In the genomic region with DNA sequence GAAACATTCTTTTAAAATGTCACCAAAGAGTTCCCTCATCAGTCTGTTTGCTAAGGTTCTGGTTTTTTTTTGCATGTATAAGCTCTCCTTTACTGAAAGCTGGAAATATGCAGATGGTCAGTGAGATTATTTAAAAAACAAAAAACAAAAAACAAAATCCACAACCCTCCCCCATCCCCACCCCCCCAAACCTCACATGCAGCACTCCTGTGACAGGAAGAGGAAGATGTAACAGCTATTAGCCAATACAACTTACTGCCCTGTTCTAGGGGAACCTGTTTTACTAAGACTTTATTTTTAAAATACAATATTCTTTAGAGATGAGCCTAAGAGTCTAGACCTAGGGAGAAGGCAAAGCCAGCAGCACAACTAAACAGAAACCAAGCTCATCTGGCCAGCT, we compare ENCODE assay signal across 2 cellular contexts.
TF ChIP-seq lines count a peak whose summit lies in the region.

No MANE protein-coding gene starts in this region.

TF ChIP-seq in liver, 16 proteins besides CTCF, POLR2A, EP300 and RAD21:
- TF ChIP-seq RXRA (IDR thresholded peaks at IDR 0.05) (no peak), SP1 (IDR thresholded peaks at IDR 0.05) (no peak), GABPA (IDR thresholded peaks at IDR 0.05 in 1 of 2, conservative IDR thresholded peaks at IDR 0.05 in 1 of 2) (no peak), EGR1 (IDR thresholded peaks at IDR 0.05; ENCODE audit: low read depth in 2 of 2) (no peak), HNF4A (conservative IDR thresholded peaks at IDR 0.05) (no peak), FOXA2 (IDR thresholded peaks at IDR 0.05) (no peak), YY1 (IDR thresholded peaks at IDR 0.05) (no peak), FOXA1 (IDR thresholded peaks at IDR 0.05) (no peak), TAF1 (conservative IDR thresholded peaks at IDR 0.05) (no peak), NR2F2 (IDR thresholded peaks at IDR 0.05) (no peak)
- TF ChIP-seq, protein P1, sequence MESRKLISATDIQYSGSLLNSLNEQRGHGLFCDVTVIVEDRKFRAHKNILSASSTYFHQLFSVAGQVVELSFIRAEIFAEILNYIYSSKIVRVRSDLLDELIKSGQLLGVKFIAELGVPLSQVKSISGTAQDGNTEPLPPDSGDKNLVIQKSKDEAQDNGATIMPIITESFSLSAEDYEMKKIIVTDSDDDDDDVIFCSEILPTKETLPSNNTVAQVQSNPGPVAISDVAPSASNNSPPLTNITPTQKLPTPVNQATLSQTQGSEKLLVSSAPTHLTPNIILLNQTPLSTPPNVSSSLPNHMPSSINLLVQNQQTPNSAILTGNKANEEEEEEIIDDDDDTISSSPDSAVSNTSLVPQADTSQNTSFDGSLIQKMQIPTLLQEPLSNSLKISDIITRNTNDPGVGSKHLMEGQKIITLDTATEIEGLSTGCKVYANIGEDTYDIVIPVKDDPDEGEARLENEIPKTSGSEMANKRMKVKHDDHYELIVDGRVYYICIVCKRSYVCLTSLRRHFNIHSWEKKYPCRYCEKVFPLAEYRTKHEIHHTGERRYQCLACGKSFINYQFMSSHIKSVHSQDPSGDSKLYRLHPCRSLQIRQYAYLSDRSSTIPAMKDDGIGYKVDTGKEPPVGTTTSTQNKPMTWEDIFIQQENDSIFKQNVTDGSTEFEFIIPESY (IDR thresholded peaks at IDR 0.05) = no peak
- TF ChIP-seq, protein P2, sequence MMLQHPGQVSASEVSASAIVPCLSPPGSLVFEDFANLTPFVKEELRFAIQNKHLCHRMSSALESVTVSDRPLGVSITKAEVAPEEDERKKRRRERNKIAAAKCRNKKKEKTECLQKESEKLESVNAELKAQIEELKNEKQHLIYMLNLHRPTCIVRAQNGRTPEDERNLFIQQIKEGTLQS (IDR thresholded peaks at IDR 0.05) = no peak
- TF ChIP-seq, protein P3, sequence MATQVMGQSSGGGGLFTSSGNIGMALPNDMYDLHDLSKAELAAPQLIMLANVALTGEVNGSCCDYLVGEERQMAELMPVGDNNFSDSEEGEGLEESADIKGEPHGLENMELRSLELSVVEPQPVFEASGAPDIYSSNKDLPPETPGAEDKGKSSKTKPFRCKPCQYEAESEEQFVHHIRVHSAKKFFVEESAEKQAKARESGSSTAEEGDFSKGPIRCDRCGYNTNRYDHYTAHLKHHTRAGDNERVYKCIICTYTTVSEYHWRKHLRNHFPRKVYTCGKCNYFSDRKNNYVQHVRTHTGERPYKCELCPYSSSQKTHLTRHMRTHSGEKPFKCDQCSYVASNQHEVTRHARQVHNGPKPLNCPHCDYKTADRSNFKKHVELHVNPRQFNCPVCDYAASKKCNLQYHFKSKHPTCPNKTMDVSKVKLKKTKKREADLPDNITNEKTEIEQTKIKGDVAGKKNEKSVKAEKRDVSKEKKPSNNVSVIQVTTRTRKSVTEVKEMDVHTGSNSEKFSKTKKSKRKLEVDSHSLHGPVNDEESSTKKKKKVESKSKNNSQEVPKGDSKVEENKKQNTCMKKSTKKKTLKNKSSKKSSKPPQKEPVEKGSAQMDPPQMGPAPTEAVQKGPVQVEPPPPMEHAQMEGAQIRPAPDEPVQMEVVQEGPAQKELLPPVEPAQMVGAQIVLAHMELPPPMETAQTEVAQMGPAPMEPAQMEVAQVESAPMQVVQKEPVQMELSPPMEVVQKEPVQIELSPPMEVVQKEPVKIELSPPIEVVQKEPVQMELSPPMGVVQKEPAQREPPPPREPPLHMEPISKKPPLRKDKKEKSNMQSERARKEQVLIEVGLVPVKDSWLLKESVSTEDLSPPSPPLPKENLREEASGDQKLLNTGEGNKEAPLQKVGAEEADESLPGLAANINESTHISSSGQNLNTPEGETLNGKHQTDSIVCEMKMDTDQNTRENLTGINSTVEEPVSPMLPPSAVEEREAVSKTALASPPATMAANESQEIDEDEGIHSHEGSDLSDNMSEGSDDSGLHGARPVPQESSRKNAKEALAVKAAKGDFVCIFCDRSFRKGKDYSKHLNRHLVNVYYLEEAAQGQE (IDR thresholded peaks at IDR 0.05) = no peak
- TF ChIP-seq, protein P4, sequence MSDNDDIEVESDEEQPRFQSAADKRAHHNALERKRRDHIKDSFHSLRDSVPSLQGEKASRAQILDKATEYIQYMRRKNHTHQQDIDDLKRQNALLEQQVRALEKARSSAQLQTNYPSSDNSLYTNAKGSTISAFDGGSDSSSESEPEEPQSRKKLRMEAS (IDR thresholded peaks at IDR 0.05) = no peak

TF ChIP-seq in HepG2, 621 proteins besides CTCF, POLR2A, EP300 and RAD21:
- TF ChIP-seq, protein P5, sequence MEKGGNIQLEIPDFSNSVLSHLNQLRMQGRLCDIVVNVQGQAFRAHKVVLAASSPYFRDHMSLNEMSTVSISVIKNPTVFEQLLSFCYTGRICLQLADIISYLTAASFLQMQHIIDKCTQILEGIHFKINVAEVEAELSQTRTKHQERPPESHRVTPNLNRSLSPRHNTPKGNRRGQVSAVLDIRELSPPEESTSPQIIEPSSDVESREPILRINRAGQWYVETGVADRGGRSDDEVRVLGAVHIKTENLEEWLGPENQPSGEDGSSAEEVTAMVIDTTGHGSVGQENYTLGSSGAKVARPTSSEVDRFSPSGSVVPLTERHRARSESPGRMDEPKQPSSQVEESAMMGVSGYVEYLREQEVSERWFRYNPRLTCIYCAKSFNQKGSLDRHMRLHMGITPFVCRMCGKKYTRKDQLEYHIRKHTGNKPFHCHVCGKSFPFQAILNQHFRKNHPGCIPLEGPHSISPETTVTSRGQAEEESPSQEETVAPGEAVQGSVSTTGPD (CRISPR knock-in tag; IDR thresholded peaks at IDR 0.05) = no peak
- TF ChIP-seq ZNF768 (CRISPR knock-in tag; IDR thresholded peaks at IDR 0.05) (no peak), TGIF2 (CRISPR knock-in tag; IDR thresholded peaks at IDR 0.05) (no peak), EEA1 (CRISPR knock-in tag; IDR thresholded peaks at IDR 0.05; ENCODE audit: borderline replicate concordance) (no peak), ZNF460 (CRISPR knock-in tag; IDR thresholded peaks at IDR 0.05; ENCODE audit: borderline replicate concordance) (no peak), ATAD3A (CRISPR knock-in tag; IDR thresholded peaks at IDR 0.05) (no peak)
- TF ChIP-seq, protein P6, sequence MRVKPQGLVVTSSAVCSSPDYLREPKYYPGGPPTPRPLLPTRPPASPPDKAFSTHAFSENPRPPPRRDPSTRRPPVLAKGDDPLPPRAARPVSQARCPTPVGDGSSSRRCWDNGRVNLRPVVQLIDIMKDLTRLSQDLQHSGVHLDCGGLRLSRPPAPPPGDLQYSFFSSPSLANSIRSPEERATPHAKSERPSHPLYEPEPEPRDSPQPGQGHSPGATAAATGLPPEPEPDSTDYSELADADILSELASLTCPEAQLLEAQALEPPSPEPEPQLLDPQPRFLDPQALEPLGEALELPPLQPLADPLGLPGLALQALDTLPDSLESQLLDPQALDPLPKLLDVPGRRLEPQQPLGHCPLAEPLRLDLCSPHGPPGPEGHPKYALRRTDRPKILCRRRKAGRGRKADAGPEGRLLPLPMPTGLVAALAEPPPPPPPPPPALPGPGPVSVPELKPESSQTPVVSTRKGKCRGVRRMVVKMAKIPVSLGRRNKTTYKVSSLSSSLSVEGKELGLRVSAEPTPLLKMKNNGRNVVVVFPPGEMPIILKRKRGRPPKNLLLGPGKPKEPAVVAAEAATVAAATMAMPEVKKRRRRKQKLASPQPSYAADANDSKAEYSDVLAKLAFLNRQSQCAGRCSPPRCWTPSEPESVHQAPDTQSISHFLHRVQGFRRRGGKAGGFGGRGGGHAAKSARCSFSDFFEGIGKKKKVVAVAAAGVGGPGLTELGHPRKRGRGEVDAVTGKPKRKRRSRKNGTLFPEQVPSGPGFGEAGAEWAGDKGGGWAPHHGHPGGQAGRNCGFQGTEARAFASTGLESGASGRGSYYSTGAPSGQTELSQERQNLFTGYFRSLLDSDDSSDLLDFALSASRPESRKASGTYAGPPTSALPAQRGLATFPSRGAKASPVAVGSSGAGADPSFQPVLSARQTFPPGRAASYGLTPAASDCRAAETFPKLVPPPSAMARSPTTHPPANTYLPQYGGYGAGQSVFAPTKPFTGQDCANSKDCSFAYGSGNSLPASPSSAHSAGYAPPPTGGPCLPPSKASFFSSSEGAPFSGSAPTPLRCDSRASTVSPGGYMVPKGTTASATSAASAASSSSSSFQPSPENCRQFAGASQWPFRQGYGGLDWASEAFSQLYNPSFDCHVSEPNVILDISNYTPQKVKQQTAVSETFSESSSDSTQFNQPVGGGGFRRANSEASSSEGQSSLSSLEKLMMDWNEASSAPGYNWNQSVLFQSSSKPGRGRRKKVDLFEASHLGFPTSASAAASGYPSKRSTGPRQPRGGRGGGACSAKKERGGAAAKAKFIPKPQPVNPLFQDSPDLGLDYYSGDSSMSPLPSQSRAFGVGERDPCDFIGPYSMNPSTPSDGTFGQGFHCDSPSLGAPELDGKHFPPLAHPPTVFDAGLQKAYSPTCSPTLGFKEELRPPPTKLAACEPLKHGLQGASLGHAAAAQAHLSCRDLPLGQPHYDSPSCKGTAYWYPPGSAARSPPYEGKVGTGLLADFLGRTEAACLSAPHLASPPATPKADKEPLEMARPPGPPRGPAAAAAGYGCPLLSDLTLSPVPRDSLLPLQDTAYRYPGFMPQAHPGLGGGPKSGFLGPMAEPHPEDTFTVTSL (CRISPR knock-in tag; IDR thresholded peaks at IDR 0.05; ENCODE audit: borderline replicate concordance) = no peak
- TF ChIP-seq, protein P7, sequence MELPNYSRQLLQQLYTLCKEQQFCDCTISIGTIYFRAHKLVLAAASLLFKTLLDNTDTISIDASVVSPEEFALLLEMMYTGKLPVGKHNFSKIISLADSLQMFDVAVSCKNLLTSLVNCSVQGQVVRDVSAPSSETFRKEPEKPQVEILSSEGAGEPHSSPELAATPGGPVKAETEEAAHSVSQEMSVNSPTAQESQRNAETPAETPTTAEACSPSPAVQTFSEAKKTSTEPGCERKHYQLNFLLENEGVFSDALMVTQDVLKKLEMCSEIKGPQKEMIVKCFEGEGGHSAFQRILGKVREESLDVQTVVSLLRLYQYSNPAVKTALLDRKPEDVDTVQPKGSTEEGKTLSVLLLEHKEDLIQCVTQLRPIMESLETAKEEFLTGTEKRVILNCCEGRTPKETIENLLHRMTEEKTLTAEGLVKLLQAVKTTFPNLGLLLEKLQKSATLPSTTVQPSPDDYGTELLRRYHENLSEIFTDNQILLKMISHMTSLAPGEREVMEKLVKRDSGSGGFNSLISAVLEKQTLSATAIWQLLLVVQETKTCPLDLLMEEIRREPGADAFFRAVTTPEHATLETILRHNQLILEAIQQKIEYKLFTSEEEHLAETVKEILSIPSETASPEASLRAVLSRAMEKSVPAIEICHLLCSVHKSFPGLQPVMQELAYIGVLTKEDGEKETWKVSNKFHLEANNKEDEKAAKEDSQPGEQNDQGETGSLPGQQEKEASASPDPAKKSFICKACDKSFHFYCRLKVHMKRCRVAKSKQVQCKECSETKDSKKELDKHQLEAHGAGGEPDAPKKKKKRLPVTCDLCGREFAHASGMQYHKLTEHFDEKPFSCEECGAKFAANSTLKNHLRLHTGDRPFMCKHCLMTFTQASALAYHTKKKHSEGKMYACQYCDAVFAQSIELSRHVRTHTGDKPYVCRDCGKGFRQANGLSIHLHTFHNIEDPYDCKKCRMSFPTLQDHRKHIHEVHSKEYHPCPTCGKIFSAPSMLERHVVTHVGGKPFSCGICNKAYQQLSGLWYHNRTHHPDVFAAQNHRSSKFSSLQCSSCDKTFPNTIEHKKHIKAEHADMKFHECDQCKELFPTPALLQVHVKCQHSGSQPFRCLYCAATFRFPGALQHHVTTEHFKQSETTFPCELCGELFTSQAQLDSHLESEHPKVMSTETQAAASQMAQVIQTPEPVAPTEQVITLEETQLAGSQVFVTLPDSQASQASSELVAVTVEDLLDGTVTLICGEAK (IDR thresholded peaks at IDR 0.05) = no peak
- TF ChIP-seq, protein P7 (CRISPR knock-in tag; IDR thresholded peaks at IDR 0.05) = no peak
- TF ChIP-seq, protein P8, sequence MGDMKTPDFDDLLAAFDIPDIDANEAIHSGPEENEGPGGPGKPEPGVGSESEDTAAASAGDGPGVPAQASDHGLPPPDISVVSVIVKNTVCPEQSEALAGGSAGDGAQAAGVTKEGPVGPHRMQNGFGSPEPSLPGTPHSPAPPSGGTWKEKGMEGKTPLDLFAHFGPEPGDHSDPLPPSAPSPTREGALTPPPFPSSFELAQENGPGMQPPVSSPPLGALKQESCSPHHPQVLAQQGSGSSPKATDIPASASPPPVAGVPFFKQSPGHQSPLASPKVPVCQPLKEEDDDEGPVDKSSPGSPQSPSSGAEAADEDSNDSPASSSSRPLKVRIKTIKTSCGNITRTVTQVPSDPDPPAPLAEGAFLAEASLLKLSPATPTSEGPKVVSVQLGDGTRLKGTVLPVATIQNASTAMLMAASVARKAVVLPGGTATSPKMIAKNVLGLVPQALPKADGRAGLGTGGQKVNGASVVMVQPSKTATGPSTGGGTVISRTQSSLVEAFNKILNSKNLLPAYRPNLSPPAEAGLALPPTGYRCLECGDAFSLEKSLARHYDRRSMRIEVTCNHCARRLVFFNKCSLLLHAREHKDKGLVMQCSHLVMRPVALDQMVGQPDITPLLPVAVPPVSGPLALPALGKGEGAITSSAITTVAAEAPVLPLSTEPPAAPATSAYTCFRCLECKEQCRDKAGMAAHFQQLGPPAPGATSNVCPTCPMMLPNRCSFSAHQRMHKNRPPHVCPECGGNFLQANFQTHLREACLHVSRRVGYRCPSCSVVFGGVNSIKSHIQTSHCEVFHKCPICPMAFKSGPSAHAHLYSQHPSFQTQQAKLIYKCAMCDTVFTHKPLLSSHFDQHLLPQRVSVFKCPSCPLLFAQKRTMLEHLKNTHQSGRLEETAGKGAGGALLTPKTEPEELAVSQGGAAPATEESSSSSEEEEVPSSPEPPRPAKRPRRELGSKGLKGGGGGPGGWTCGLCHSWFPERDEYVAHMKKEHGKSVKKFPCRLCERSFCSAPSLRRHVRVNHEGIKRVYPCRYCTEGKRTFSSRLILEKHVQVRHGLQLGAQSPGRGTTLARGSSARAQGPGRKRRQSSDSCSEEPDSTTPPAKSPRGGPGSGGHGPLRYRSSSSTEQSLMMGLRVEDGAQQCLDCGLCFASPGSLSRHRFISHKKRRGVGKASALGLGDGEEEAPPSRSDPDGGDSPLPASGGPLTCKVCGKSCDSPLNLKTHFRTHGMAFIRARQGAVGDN (CRISPR knock-in tag; IDR thresholded peaks at IDR 0.05) = no peak
